1 cellular context compared by ENCODE assay signal in the genomic region with DNA sequence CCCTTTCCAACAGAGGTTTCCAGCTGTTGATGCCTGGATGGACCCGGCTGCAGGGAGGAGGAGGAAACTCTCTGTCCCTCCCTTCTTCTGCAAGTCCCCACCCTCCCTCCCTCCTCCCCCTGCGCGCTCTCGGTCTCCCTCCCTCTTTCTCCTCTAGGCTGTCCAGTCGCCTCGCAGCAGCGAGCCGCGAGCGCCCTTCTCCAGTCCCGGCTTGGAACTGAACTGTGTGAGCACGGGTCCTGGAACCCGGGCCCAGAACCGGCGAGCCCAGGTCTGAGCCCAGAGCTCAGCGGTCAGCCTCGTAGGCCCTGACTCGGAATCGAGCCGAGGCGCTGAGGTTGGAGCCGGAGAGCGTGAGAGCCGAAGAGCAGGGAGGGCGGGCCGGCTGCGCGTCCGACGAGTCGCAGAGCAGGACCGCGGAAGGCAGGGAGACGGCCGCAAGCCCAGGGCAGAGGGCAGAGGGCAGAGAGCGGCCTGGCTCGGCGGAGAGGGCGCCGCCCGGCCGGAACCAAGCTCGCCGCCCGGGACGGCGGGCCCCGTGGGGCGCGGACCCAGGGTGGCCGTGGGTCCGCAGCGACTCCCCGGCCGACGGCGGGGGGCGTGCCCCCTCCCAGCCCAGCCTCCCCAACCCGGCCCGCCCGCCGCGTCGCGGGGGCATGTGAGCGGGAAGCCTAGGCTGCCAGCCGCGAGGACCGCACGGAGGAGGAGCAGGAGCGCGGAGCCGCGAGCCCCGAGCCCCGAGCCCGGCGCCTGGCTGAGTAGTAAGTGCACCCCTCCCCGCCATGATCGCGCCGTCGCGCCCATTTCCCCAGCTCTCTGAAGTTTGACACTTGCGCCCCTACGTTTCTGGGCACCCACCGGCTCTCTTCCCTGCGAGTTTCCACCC.
A peak's percentile ranks its signal among the peaks of the same experiment; 100 is the strongest.
TF ChIP-seq lines count a peak whose summit lies in the region.

TSS of gene SOX13 (plus strand) at position 165 of the 886 bp plus-strand sequence. CDS start 39,801 bp downstream, outside the sequence.

TF ChIP-seq in HepG2, 621 proteins besides CTCF, POLR2A, EP300 and RAD21 (continued from another document and continues in another):
- no peak; the same call in 1 of the 2 replicates for TF ChIP-seq ZNF318 (CRISPR knock-in tag; IDR thresholded peaks at IDR 0.05)
- TF ChIP-seq ZSCAN31 (CRISPR knock-in tag; IDR thresholded peaks at IDR 0.05; ENCODE audit: low read depth): peak; percentile 69; the same call in 1 of the 2 replicates
- TF ChIP-seq SNAPC5 (CRISPR knock-in tag; IDR thresholded peaks at IDR 0.05; ENCODE audit: borderline replicate concordance): no peak
- no peak for TF ChIP-seq IRF1 (CRISPR knock-in tag; IDR thresholded peaks at IDR 0.05; ENCODE audit: low read depth)
- peak; percentile 35; the same call in 1 of the 2 replicates for TF ChIP-seq ZNF605 (CRISPR knock-in tag; IDR thresholded peaks at IDR 0.05)
- TF ChIP-seq ZNF350 (CRISPR knock-in tag; IDR thresholded peaks at IDR 0.05; ENCODE audit: borderline replicate concordance, low read depth): peak; percentile 58; the same call in 1 of the 2 replicates
- peak; percentile 29 for TF ChIP-seq ZNF781 (CRISPR knock-in tag; IDR thresholded peaks at IDR 0.05; ENCODE audit: borderline replicate concordance, not compliant biosample characterization)
- no peak for TF ChIP-seq DR1 (CRISPR knock-in tag; IDR thresholded peaks at IDR 0.05)
- TF ChIP-seq, protein P1, sequence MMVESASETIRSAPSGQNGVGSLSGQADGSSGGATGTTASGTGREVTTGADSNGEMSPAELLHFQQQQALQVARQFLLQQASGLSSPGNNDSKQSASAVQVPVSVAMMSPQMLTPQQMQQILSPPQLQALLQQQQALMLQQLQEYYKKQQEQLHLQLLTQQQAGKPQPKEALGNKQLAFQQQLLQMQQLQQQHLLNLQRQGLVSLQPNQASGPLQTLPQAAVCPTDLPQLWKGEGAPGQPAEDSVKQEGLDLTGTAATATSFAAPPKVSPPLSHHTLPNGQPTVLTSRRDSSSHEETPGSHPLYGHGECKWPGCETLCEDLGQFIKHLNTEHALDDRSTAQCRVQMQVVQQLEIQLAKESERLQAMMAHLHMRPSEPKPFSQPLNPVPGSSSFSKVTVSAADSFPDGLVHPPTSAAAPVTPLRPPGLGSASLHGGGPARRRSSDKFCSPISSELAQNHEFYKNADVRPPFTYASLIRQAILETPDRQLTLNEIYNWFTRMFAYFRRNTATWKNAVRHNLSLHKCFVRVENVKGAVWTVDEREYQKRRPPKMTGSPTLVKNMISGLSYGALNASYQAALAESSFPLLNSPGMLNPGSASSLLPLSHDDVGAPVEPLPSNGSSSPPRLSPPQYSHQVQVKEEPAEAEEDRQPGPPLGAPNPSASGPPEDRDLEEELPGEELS (CRISPR knock-in tag; IDR thresholded peaks at IDR 0.05): no peak
- peak; percentile 68; the same call in 1 of the 2 replicates for TF ChIP-seq ZNF747 (CRISPR knock-in tag; IDR thresholded peaks at IDR 0.05; ENCODE audit: borderline replicate concordance)
- no peak for TF ChIP-seq ZBTB21 (CRISPR knock-in tag; IDR thresholded peaks at IDR 0.05)
- TF ChIP-seq SIX1 (CRISPR knock-in tag; IDR thresholded peaks at IDR 0.05; ENCODE audit: borderline replicate concordance): no peak
- no peak; the same call in 1 of the 2 replicates for TF ChIP-seq EED (CRISPR knock-in tag; IDR thresholded peaks at IDR 0.05)
- no peak for TF ChIP-seq CREB1 (IDR thresholded peaks at IDR 0.05)
- TF ChIP-seq CREB1 (CRISPR knock-in tag; IDR thresholded peaks at IDR 0.05): no peak
- TF ChIP-seq ZNF710 (CRISPR knock-in tag; IDR thresholded peaks at IDR 0.05; ENCODE audit: borderline replicate concordance): no peak
- TF ChIP-seq FOXA3 (CRISPR knock-in tag; IDR thresholded peaks at IDR 0.05): peak; percentile 25
- TF ChIP-seq MBNL3 (CRISPR knock-in tag; conservative IDR thresholded peaks at IDR 0.05): no peak
- TF ChIP-seq KLF9 (CRISPR knock-in tag; IDR thresholded peaks at IDR 0.05; ENCODE audit: low read depth): peak; percentile 51; the same call in 1 of the 2 replicates
- TF ChIP-seq IRF9 (CRISPR knock-in tag; IDR thresholded peaks at IDR 0.05; ENCODE audit: borderline replicate concordance): 0 out of 2 replicates have a peak, but pooled peaks have one; percentile 33
- no peak for TF ChIP-seq ZNF512 (CRISPR knock-in tag; IDR thresholded peaks at IDR 0.05)
- TF ChIP-seq ZNF558 (CRISPR knock-in tag; IDR thresholded peaks at IDR 0.05; ENCODE audit: borderline replicate concordance): no peak
